ENCODE assay signal across 9 cellular contexts in the genomic region with DNA sequence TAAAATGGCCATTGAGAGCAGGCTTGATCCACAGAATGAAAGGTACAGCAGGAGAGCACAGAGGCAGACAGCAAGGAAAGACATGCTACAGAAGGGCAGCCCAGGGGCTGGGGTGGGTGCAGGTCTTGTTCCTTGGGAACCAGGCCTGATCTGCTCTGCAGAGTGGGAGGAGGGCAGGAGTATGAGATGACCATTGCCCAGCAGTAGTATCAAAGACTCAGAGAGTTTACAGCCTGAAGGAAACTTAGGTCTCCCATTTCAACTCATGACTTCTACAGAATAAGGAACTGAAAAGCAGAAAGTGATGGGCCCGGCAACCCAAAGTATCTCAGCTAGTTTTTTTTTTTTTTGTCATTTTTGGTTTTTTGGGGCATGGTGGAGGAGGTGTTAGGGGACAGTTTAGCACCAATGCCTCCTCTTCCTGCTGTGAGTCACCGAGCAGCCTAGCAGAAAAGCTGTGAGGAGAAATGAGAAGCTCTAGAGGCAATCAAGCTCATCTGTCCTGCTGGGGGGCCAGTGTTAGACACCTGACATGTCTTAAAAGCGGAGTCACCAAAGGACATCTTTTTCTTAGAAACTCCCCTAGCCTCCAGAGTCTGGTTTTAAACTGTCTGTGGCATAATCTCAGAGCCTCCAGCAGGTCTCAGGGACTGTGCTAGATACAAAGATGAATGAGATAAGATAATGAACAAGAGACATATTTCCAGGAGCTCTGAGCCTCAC. TPM values are rescaled to one million over a fixed set of nuclear protein-coding genes. Genes with fewer than 3 reads are reported as not detected.
DNase-seq lines count a peak whose midpoint lies in the region; ATAC-seq, FAIRE-seq and TF ChIP-seq lines count a peak whose summit lies in the region.
"Had no signal": no experiment of that assay in that cellular context is flagged by ENCODE, and none has a peak within 500 bp of the region (broad histone marks: within the 10 kb centered on the region; RNA-seq: fewer than 3 reads in every experiment).

No MANE protein-coding gene starts in this region.

- peaks cover 10% of the 10 kb centered on the region for H3K27me3 Mint-ChIP-seq in activated T-cell treated with anti-CD3 and anti-CD28 coated beads, Interleukin-2, amount 50 U/mL, for 72 hours (ENCODE audit: low read depth)

- peak overlapping the region; percentile 68 for H3K4me3 Mint-ChIP-seq in activated T-cell treated with anti-CD3 and anti-CD28 coated beads, Interleukin-2, amount 50 U/mL, for 72 hours

- H3K9me3 ChIP-seq in small intestine (ENCODE audit: control insufficient read depth, low read depth) (no peaks in the 10 kb centered on the region), mammary epithelial cell (replicated peaks; ENCODE audit: insufficient read depth, low read length) (no peaks in the 10 kb centered on the region)

- no peaks in the 10 kb centered on the region for H3K4me1 ChIP-seq in small intestine (ENCODE audit: control insufficient read depth in 2 of 2, insufficient read depth in 1 of 2, low read depth in 1 of 2, low read length in 1 of 2)
- no peaks in the 10 kb centered on the region for H3K4me1 ChIP-seq in mammary epithelial cell (ENCODE audit: insufficient read depth, low read length)

- no peak for TF ChIP-seq CTCF in mammary epithelial cell (conservative IDR thresholded peaks at IDR 0.05 in 1 of 2, IDR thresholded peaks at IDR 0.05 in 1 of 2; ENCODE audit: extremely low read depth in 1 of 2, insufficient read depth in 1 of 2, low read depth in 1 of 2, low read length in 2 of 2)

- no peak overlapping the region for H2AFZ ChIP-seq in mammary epithelial cell (ENCODE audit: low read depth, low read length)

- H4K20me1 ChIP-seq in mammary epithelial cell (ENCODE audit: insufficient read depth, low read length) = no peaks in the 10 kb centered on the region

- peak overlapping the region; percentile 60; the same call in 1 of the 2 replicates for H3K4me3 ChIP-seq in GM08714 (ENCODE audit: low read length)
- no peak overlapping the region for H3K4me3 ChIP-seq in small intestine (ENCODE audit: low read depth in 1 of 2, low read length in 2 of 2)
- no peak overlapping the region for H3K4me3 ChIP-seq in mammary epithelial cell (replicated peaks in 1 of 3; ENCODE audit: insufficient read depth in 1 of 3, low read depth in 2 of 3, low read length in 3 of 3)

- peak overlapping the region; percentile 18 for H3K27ac Mint-ChIP-seq in activated T-cell treated with anti-CD3 and anti-CD28 coated beads, Interleukin-2, amount 50 U/mL, for 72 hours

- H3K27me3 ChIP-seq in small intestine (ENCODE audit: control insufficient read depth in 2 of 2, insufficient read depth in 2 of 2, low read length in 2 of 2) (no peaks in the 10 kb centered on the region), mammary epithelial cell (ENCODE audit: insufficient read depth, low read length) (no peaks in the 10 kb centered on the region)

- peaks cover 76% of the 10 kb centered on the region for H3K4me1 Mint-ChIP-seq in activated T-cell treated with anti-CD3 and anti-CD28 coated beads, Interleukin-2, amount 50 U/mL, for 72 hours (ENCODE audit: low read depth)

- no TSS peak for BruUV-seq in mammary epithelial cell (replicated peaks; lab: Mats Ljungman, UMichigan)

- CTCF ChIA-PET in mammary epithelial cell (lab: Charles Lee; ENCODE audit: low non-redundant PET) = no interaction called here

- in situ Hi-C loops in mammary epithelial cell (cut with MboI; ENCODE audit: low sequenced_read_pairs in 2 of 2) = no loop called here

- peak; percentile 52 for ATAC-seq in GM19452 (IDR thresholded peaks at IDR 0.05; ENCODE audit: unreplicated experiment)
- peak; percentile 45 for ATAC-seq in HG03457 (IDR thresholded peaks at IDR 0.05; ENCODE audit: unreplicated experiment)
- ATAC-seq in activated T-cell treated with anti-CD3 and anti-CD28 coated beads, Interleukin-2, amount 50 U/mL, for 72 hours (replicated peaks in 1 of 2) = peak; percentile 66 to 67

- no peak overlapping the region for H3K4me2 ChIP-seq in mammary epithelial cell (ENCODE audit: insufficient read depth, low read depth, low read length)

- intact Hi-C loops in mammary epithelial cell (cut with micrococcal nuclease) = no loop called here

- DNase-seq in activated T-cell treated with anti-CD3 and anti-CD28 coated beads, Interleukin-2, amount 50 U/mL, for 72 hours = peak; percentile 55 to 68
- DNase-seq in small intestine (peak; percentile 34), NCI-H524 treated with DMSO at 0.1 percent for 48 hours (lab: John Stamatoyannopoulos, UW) (no peak), mammary epithelial cell (no peak), cerebellum (ENCODE audit: low spot score) (no peak)

- 59 to 76% (median 76%) methylated on average over 3 of the region's 3 CpGs for WGBS in small intestine, 3 donors
- WGBS in mammary epithelial cell (ENCODE audit: low coverage, missing lambda C conversion rate) = 86% methylated on average over 3 of the region's 3 CpGs

- H3K36me3 ChIP-seq in small intestine (ENCODE audit: control insufficient read depth in 2 of 2, insufficient read depth in 2 of 2, low read length in 2 of 2) (no peaks in the 10 kb centered on the region), mammary epithelial cell (ENCODE audit: insufficient read depth, low read length) (no peaks in the 10 kb centered on the region)

- dilution Hi-C loops in mammary epithelial cell (cut with HindIII; ENCODE audit: low sequenced_read_pairs) = no loop called here

- H3K9me3 Mint-ChIP-seq in activated T-cell treated with anti-CD3 and anti-CD28 coated beads, Interleukin-2, amount 50 U/mL, for 72 hours = no peaks in the 10 kb centered on the region

- peak overlapping the region; percentile 56 to 76 for H3K27ac ChIP-seq in small intestine (ENCODE audit: low read depth in 1 of 2, low read length in 1 of 2)
- no peak overlapping the region for H3K27ac ChIP-seq in mammary epithelial cell (ENCODE audit: insufficient read depth, low read depth, low read length)

- no peaks in the 10 kb centered on the region for H3K79me2 ChIP-seq in mammary epithelial cell (ENCODE audit: insufficient read depth, low read length)

- no peaks in the 10 kb centered on the region for H3K36me3 Mint-ChIP-seq in activated T-cell treated with anti-CD3 and anti-CD28 coated beads, Interleukin-2, amount 50 U/mL, for 72 hours (ENCODE audit: insufficient read depth in 2 of 2)

- no peak for FAIRE-seq in small intestine (lab: Jason Lieb, UNC)
- FAIRE-seq: bronchial epithelial cell had no signal

- H3K9ac ChIP-seq in mammary epithelial cell (ENCODE audit: insufficient read depth, low read length) = no peak overlapping the region

RNA-seq across cellular contexts. Expression of a gene that starts 34.3 kb away (rescaled TPM):
- total RNA-seq in activated T-cell treated with anti-CD3 and anti-CD28 coated beads, Interleukin-2, amount 50 U/mL, for 72 hours = 10 to 100 TPM; 37.5 to 40.4 TPM
- polyA plus RNA-seq in small intestine (10 to 100 TPM in 1 of 3 donors, 1 to 10 TPM in 2; 8.9 to 10.2 (median 10.0) TPM), mammary epithelial cell (39.4 TPM)
- total RNA-seq in mammary epithelial cell (10 to 100 TPM; 28.7 to 42.2 TPM), cerebellum (28.9 TPM)
- polyA minus RNA-seq in mammary epithelial cell = 98.9 TPM

Comparison
In these comparisons a context has a peak if more than half of its experiments do, and no peak if none do; other contexts are left out.
1. DNase-seq: peak in activated T-cell treated with anti-CD3 and anti-CD28 coated beads, Interleukin-2, amount 50 U/mL, for 72 hours (2 of 2) and small intestine (single experiment); none in NCI-H524 treated with DMSO at 0.1 percent for 48 hours (single experiment), mammary epithelial cell (single experiment) and cerebellum (single experiment).
2. Peak in every context shown above with its lines, with median percentiles within 50 percentile points of each other: ATAC-seq.